8 cellular contexts compared by ENCODE assay signal in the genomic region with DNA sequence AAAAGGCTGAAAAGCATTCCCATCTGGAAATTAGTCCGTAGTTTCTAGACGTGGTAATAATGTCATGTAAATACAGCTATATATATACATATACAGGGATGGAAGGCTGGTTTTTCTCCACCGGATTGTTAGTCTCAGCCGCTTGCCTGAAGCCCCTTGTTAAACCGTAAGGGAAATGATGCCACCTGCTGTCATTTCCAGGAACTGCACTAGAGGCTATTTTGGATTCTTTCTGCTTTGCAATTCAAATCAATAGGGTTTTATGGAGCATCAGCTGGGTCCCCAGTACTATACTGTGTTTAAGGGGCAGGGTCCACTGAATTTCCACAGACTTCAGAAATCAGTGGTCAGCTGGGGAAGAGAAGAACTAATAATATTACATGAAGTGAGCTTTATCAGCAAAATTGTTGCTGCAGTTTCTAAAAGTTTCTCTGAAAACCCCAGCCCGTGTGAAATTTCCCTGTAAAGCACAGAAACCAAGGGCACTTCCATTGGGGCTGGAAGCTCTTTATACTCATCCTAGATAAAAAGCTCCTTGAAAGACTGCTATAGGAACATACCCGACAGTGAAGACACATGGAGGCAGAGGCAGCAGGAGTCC. TPM values are rescaled to one million over a fixed set of nuclear protein-coding genes. Genes with fewer than 3 reads are reported as not detected.
DNase-seq lines count a peak whose midpoint lies in the region; ATAC-seq and TF ChIP-seq lines count a peak whose summit lies in the region.

No MANE protein-coding gene starts in this region.

- H3K27me3 ChIP-seq in dorsolateral prefrontal cortex = no peaks in the 10 kb centered on the region

- DNase-seq in NCI-H748 treated with DMSO at 0.1 percent for 48 hours (lab: John Stamatoyannopoulos, UW) (peak; percentile 62), dorsolateral prefrontal cortex (peak in 7 of 10 donors; percentile 45 to 90 (median 68)), medulla oblongata (ENCODE audit: extremely low spot score) (peak; percentile 94)
- peak; percentile 79 to 82 for DNase-seq in activated CD4-positive, alpha-beta T cell treated with anti-CD3 and anti-CD28 coated beads, Interleukin-2, amount 50 U/mL, for 4 hours
- DNase-seq in stimulated activated CD8-positive, alpha-beta memory T cell treated with anti-CD3 and anti-CD28 coated beads, Interleukin-15, amount 100 ng/mL, for 48 hours (ENCODE audit: low read depth in 2 of 2) = peak; percentile 42 to 61

- intact Hi-C loops in dorsolateral prefrontal cortex (cut with DNase I) = loop anchor here (5.0 to 10.0 kb wide), 5 partner anchors 86 to 623 kb away; partner anchors contain the start of gene CREG1 (in 1 of the 2)

- TF ChIP-seq CTCF in GM12872 (IDR thresholded peaks at IDR 0.05; ENCODE audit: insufficient read depth, low read depth, low read length) (peak; percentile 86), dorsolateral prefrontal cortex (IDR thresholded peaks at IDR 0.05 in 54 of 56, conservative IDR thresholded peaks at IDR 0.05 in 2 of 56; ENCODE audit: low read depth in 1 of 56, partially characterized antibody in 56 of 56) (peak; percentile 86 to 97 (median 92))

- peak; percentile 67 for ATAC-seq in HG03354 (IDR thresholded peaks at IDR 0.05; ENCODE audit: poor library complexity, severe bottlenecking, unreplicated experiment)
- ATAC-seq in HG03378 (IDR thresholded peaks at IDR 0.05; ENCODE audit: unreplicated experiment) = no peak

- no peak overlapping the region for H3K4me3 ChIP-seq in dorsolateral prefrontal cortex

- H3K27ac ChIP-seq in dorsolateral prefrontal cortex = peak overlapping the region in 20 of 59 donors; percentile 3 to 69 (median 42)

RNA-seq across cellular contexts. Expression of gene MPZL1, which starts 33.8 kb away (rescaled TPM):
- total RNA-seq in dorsolateral prefrontal cortex = 10 to 100 TPM; 23.8 to 52.3 (median 34.9) TPM

RNA-seq across cellular contexts. Expression of gene RCSD1, which starts 58.0 kb away (rescaled TPM):
- 10 to 100 TPM in 19 of 120 experiments, 1 to 10 TPM in 101; 4.1 to 14.4 (median 8.1) TPM for total RNA-seq in dorsolateral prefrontal cortex
